In the genomic region with DNA sequence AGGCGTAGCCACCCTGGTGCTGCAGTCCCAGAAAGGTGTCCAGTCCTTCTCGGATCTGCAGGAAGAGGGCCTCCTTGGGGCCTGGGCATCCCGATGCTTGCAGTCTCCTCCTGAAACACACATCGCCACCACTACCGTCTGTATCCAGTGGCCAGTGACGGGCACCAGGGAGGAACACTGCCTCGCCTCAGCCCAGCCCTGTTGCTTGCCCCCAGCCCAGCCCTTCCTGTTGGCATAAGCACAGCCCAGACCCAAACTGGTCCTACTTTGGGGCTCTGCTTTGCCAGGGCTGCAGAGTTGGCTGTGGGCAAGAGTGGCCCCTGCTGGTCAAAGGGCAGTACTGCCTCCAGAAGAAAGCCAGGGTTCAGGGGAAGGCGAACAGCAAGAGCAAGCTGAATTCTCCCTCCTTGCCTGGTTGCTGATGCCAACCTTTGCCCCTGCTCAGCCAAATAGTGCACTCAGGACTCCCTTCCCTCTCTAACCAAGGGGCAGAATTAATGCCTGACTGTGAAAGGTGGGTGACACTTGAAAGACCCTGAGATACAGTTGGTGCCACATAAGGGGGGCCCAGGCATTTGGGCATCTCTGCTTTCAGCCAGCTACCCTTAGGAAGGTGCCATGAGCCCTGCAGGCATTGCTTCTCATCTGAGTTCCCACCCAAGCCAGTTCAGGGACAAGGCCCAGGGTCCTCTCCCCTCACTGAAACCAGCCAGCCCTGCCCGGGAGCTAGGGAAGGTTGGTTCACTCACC, we compare ENCODE assay signal across 1 cellular context.
TF ChIP-seq lines count a peak whose summit lies in the region.

No MANE protein-coding gene starts in this region.

TF ChIP-seq in HepG2, 621 proteins besides CTCF, POLR2A, EP300 and RAD21 (continues in another document):
- TF ChIP-seq KLF16 (CRISPR knock-in tag; IDR thresholded peaks at IDR 0.05), result 0 out of 4 replicates have a peak, but pooled peaks of 1 of the 2 experiments have one; percentile 47
- 0 out of 2 replicates have a peak, but pooled peaks have one; percentile 20 for TF ChIP-seq ELF3 (CRISPR knock-in tag; IDR thresholded peaks at IDR 0.05)
- no peak for TF ChIP-seq ZNF644 (CRISPR knock-in tag; IDR thresholded peaks at IDR 0.05; ENCODE audit: low read depth)
- 0 out of 2 replicates have a peak, but pooled peaks have one; percentile 49 for TF ChIP-seq KAT8 (CRISPR knock-in tag; IDR thresholded peaks at IDR 0.05)
- TF ChIP-seq TBL1XR1 (IDR thresholded peaks at IDR 0.05; ENCODE audit: borderline replicate concordance, low read length, partially characterized antibody), result no peak
- TF ChIP-seq RXRB (CRISPR knock-in tag; IDR thresholded peaks at IDR 0.05; ENCODE audit: borderline replicate concordance), result peak; percentile 35; the same call in 1 of the 2 replicates
- no peak for TF ChIP-seq ZNF17 (CRISPR knock-in tag; IDR thresholded peaks at IDR 0.05)
- no peak for TF ChIP-seq ZSCAN30 (CRISPR knock-in tag; IDR thresholded peaks at IDR 0.05)
- TF ChIP-seq KMT2A (CRISPR knock-in tag; IDR thresholded peaks at IDR 0.05), result 0 out of 2 replicates have a peak, but pooled peaks have one; percentile 35
- TF ChIP-seq ZNF652 (CRISPR knock-in tag; IDR thresholded peaks at IDR 0.05; ENCODE audit: borderline replicate concordance, low read depth), result no peak
- TF ChIP-seq ZNF616 (CRISPR knock-in tag; IDR thresholded peaks at IDR 0.05; ENCODE audit: low read depth), result no peak
- peak; percentile 30; the same call in 1 of the 2 replicates for TF ChIP-seq FOXA3 (CRISPR knock-in tag; IDR thresholded peaks at IDR 0.05)
- peak; percentile 61; the same call in 1 of the 2 replicates for TF ChIP-seq CBFB (CRISPR knock-in tag; IDR thresholded peaks at IDR 0.05)
- TF ChIP-seq KLF15 (CRISPR knock-in tag; IDR thresholded peaks at IDR 0.05; ENCODE audit: borderline replicate concordance), result no peak
- TF ChIP-seq IRF9 (CRISPR knock-in tag; IDR thresholded peaks at IDR 0.05; ENCODE audit: borderline replicate concordance), result no peak
- no peak for TF ChIP-seq ZFP36L2 (CRISPR knock-in tag; IDR thresholded peaks at IDR 0.05)
- no peak for TF ChIP-seq TERF1 (CRISPR knock-in tag; IDR thresholded peaks at IDR 0.05)
- TF ChIP-seq ZKSCAN8 (CRISPR knock-in tag; IDR thresholded peaks at IDR 0.05; ENCODE audit: borderline replicate concordance), result no peak
- TF ChIP-seq MIER3 (CRISPR knock-in tag; IDR thresholded peaks at IDR 0.05; ENCODE audit: borderline replicate concordance), result 0 out of 2 replicates have a peak, but pooled peaks have one; percentile 18
- 0 out of 2 replicates have a peak, but pooled peaks have one; percentile 29 for TF ChIP-seq NCOA2 (CRISPR knock-in tag; IDR thresholded peaks at IDR 0.05)
- TF ChIP-seq ZNF513 (CRISPR knock-in tag; conservative IDR thresholded peaks at IDR 0.05), result no peak
- peak; percentile 62; the same call in 1 of the 2 replicates for TF ChIP-seq ZNF788 (CRISPR knock-in tag; IDR thresholded peaks at IDR 0.05; ENCODE audit: borderline replicate concordance)
- TF ChIP-seq ZNF414 (CRISPR knock-in tag; IDR thresholded peaks at IDR 0.05), result no peak
- peak; percentile 60; the same call in 1 of the 2 replicates for TF ChIP-seq KDM2A (CRISPR knock-in tag; IDR thresholded peaks at IDR 0.05; ENCODE audit: borderline replicate concordance, low read depth)
- peak; percentile 34; the same call in 1 of the 2 replicates for TF ChIP-seq YEATS2 (CRISPR knock-in tag; IDR thresholded peaks at IDR 0.05; ENCODE audit: borderline replicate concordance)
- TF ChIP-seq ZNF207 (IDR thresholded peaks at IDR 0.05; ENCODE audit: borderline replicate concordance), result no peak
- TF ChIP-seq CBX5 (CRISPR knock-in tag; IDR thresholded peaks at IDR 0.05; ENCODE audit: borderline replicate concordance), result peak; percentile 15; the same call in 1 of the 2 replicates
- TF ChIP-seq ZNF687 (CRISPR knock-in tag; IDR thresholded peaks at IDR 0.05), result peak; percentile 78
- TF ChIP-seq ZNF101 (CRISPR knock-in tag; IDR thresholded peaks at IDR 0.05; ENCODE audit: borderline replicate concordance, low read depth), result no peak
- peak; percentile 46; the same call in 1 of the 2 replicates for TF ChIP-seq IKZF5 (CRISPR knock-in tag; IDR thresholded peaks at IDR 0.05)
- no peak for TF ChIP-seq ZNF615 (CRISPR knock-in tag; IDR thresholded peaks at IDR 0.05; ENCODE audit: borderline replicate concordance)
- TF ChIP-seq SP5 (CRISPR knock-in tag; IDR thresholded peaks at IDR 0.05; ENCODE audit: borderline replicate concordance, low read depth), result no peak
- TF ChIP-seq HNF4G (IDR thresholded peaks at IDR 0.05; ENCODE audit: borderline replicate concordance, low read depth, low read length), result no peak
- TF ChIP-seq HNF4G (CRISPR knock-in tag; IDR thresholded peaks at IDR 0.05; ENCODE audit: borderline replicate concordance, low read depth), result peak; percentile 33; the same call in 1 of the 2 replicates
- TF ChIP-seq REPIN1 (CRISPR knock-in tag; IDR thresholded peaks at IDR 0.05; ENCODE audit: borderline replicate concordance, low read depth), result peak; percentile 60; the same call in 1 of the 2 replicates
- TF ChIP-seq HNRNPUL1 (IDR thresholded peaks at IDR 0.05; ENCODE audit: low read depth, low read length), result no peak
- TF ChIP-seq PPARG (CRISPR knock-in tag; conservative IDR thresholded peaks at IDR 0.05), result 0 out of 2 replicates have a peak, but pooled peaks have one; percentile 20
- TF ChIP-seq TGIF2 (CRISPR knock-in tag; IDR thresholded peaks at IDR 0.05), result 0 out of 2 replicates have a peak, but pooled peaks have one; percentile 50
- peak; percentile 38; the same call in 1 of the 2 replicates for TF ChIP-seq ELF1 (CRISPR knock-in tag; IDR thresholded peaks at IDR 0.05)
- TF ChIP-seq ELF4 (CRISPR knock-in tag; IDR thresholded peaks at IDR 0.05; ENCODE audit: borderline replicate concordance), result no peak
- TF ChIP-seq, protein P1, sequence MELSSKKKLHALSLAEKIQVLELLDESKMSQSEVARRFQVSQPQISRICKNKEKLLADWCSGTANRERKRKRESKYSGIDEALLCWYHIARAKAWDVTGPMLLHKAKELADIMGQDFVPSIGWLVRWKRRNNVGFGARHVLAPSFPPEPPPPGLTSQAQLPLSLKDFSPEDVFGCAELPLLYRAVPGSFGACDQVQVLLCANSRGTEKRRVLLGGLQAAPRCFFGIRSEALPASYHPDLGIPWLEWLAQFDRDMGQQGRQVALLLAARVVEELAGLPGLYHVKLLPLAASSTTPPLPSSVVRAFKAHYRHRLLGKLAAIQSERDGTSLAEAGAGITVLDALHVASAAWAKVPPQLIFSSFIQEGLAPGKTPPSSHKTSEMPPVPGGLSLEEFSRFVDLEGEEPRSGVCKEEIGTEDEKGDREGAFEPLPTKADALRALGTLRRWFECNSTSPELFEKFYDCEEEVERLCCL (CRISPR knock-in tag; IDR thresholded peaks at IDR 0.05; ENCODE audit: borderline replicate concordance), result no peak
- TF ChIP-seq ZNF34 (CRISPR knock-in tag; IDR thresholded peaks at IDR 0.05; ENCODE audit: borderline replicate concordance), result 0 out of 2 replicates have a peak, but pooled peaks have one; percentile 34
- TF ChIP-seq RFX3 (CRISPR knock-in tag; IDR thresholded peaks at IDR 0.05), result no peak
- TF ChIP-seq, protein P2, sequence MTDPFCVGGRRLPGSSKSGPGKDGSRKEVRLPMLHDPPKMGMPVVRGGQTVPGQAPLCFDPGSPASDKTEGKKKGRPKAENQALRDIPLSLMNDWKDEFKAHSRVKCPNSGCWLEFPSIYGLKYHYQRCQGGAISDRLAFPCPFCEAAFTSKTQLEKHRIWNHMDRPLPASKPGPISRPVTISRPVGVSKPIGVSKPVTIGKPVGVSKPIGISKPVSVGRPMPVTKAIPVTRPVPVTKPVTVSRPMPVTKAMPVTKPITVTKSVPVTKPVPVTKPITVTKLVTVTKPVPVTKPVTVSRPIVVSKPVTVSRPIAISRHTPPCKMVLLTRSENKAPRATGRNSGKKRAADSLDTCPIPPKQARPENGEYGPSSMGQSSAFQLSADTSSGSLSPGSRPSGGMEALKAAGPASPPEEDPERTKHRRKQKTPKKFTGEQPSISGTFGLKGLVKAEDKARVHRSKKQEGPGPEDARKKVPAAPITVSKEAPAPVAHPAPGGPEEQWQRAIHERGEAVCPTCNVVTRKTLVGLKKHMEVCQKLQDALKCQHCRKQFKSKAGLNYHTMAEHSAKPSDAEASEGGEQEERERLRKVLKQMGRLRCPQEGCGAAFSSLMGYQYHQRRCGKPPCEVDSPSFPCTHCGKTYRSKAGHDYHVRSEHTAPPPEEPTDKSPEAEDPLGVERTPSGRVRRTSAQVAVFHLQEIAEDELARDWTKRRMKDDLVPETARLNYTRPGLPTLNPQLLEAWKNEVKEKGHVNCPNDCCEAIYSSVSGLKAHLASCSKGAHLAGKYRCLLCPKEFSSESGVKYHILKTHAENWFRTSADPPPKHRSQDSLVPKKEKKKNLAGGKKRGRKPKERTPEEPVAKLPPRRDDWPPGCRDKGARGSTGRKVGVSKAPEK (CRISPR knock-in tag; IDR thresholded peaks at IDR 0.05; ENCODE audit: borderline replicate concordance), result no peak
